37 cellular contexts compared by ENCODE assay signal in genomic region chr14:94853920-94854319, GRCh38.
DNase-seq lines count a peak whose midpoint lies in the region; ATAC-seq, FAIRE-seq and TF ChIP-seq lines count a peak whose summit lies in the region.
"Had no signal": no experiment of that assay in that cellular context is flagged by ENCODE, and none has a peak within 500 bp of the region (broad histone marks: within the 10 kb centered on the region; RNA-seq: fewer than 3 reads in every experiment).

No MANE protein-coding gene starts in this region.

- H3K27me3 ChIP-seq in HepG2 (ENCODE audit: control insufficient read depth in 1 of 2, insufficient read depth in 2 of 2, low read length in 2 of 2) (peaks cover 1 to 20% of the 10 kb centered on the region in 2 experiments; a peak in 3 of 5 replicates), right lobe of liver (no peaks in the 10 kb centered on the region), GM23338 (ENCODE audit: insufficient read depth) (no peaks in the 10 kb centered on the region)
- H3K27me3 ChIP-seq: BE2C; BLaER1; BLaER1 treated with 17β-estradiol and CSF1 and Interleukin-3, amounts not matched to agents 10 nM and 100 nM had no signal

- no peaks in the 10 kb centered on the region for H3K9me2 ChIP-seq in GM23338 (ENCODE audit: insufficient read depth)

- H3K4me3 Mint-ChIP-seq in GM23338 (no peak overlapping the region), chondrocyte (ENCODE audit: unreplicated experiment) (no peak overlapping the region)
- H3K4me3 Mint-ChIP-seq: B cell; CD14-positive monocyte; CD4-positive, alpha-beta memory T cell; CD4-positive, alpha-beta T cell; CD4-positive, CD25-positive, alpha-beta regulatory T cell; CD8-positive, alpha-beta memory T cell; CD8-positive, alpha-beta T cell had no signal

- DNase-seq in HepG2 (ENCODE audit: low spot score) (no peak), right lobe of liver (no peak), GM23338 (ENCODE audit: low spot score) (no peak), chondrocyte (ENCODE audit: low spot score) (peak; percentile 25), HCEC 1CT (no peak), NOMO-1 treated with dmso at 0.1 percent for 144 hours (lab: John Stamatoyannopoulos, UW; ENCODE audit: unreplicated experiment) (no peak), NOMO-1 treated with DMSO at 0.1 percent for 48 hours (lab: John Stamatoyannopoulos, UW; ENCODE audit: unreplicated experiment) (no peak)
- DNase-seq: 8988T; ACHN; AML-193; BE2C; C1 segment of cervical spinal cord; Caco-2; Calu3; CD4-positive, alpha-beta memory T cell; CD4-positive, alpha-beta T cell; CD4-positive, CD25-positive, alpha-beta regulatory T cell; CD8-positive, alpha-beta memory T cell; CD8-positive, alpha-beta T cell; COR-L47; DMS 273 treated with DMSO at 0.1 percent for 48 hours; DMS153; DMS53; DMS79; DMS79 treated with DMSO at 0.1 percent for 48 hours; DND-41; EL had no signal

- H3F3A ChIP-seq in GM23338 (replicated peaks; ENCODE audit: low read depth): no peaks in the 10 kb centered on the region

- H3K9ac ChIP-seq in HepG2 (ENCODE audit: insufficient read depth, low read depth, low read length): no peak overlapping the region
- H3K9ac ChIP-seq: BLaER1; BLaER1 treated with 17β-estradiol and CSF1 and Interleukin-3, amounts not matched to agents 10 nM and 100 nM had no signal

- no peak overlapping the region for H2AFZ ChIP-seq in HepG2 (ENCODE audit: low read length)
- no peak overlapping the region for H2AFZ ChIP-seq in GM23338

- H3K9me3 Mint-ChIP-seq in GM23338 (peaks cover 5% of the 10 kb centered on the region; the same call in 1 of the 3 replicates), chondrocyte (ENCODE audit: low read depth) (peaks cover 7% of the 10 kb centered on the region)
- H3K9me3 Mint-ChIP-seq: CD4-positive, alpha-beta T cell had no signal

- H4K20me1 ChIP-seq in HepG2 (ENCODE audit: insufficient read depth, low read length): no peaks in the 10 kb centered on the region
- no peaks in the 10 kb centered on the region for H4K20me1 ChIP-seq in GM23338 (replicated peaks; ENCODE audit: insufficient read depth)
- H4K20me1 ChIP-seq: BLaER1; BLaER1 treated with 17β-estradiol and CSF1 and Interleukin-3, amounts not matched to agents 10 nM and 100 nM had no signal

- TF ChIP-seq POLR2A in HepG2 (IDR thresholded peaks at IDR 0.05; ENCODE audit: insufficient read depth in 1 of 2, low read depth in 2 of 2, low read length in 2 of 2) (no peak), right lobe of liver (IDR thresholded peaks at IDR 0.05) (no peak)

- intact Hi-C loops in HepG2 (cut with micrococcal nuclease; ENCODE audit: unreplicated experiment) (no loop called here), right lobe of liver (cut with DNase I) (no loop called here)

- H3K4me3 ChIP-seq in HepG2 (replicated peaks in 1 of 3; ENCODE audit: insufficient read depth in 1 of 3, low read depth in 2 of 3, low read length in 3 of 3) (no peak overlapping the region), right lobe of liver (no peak overlapping the region), GM23338 (no peak overlapping the region), HEK293 (ENCODE audit: low read depth, low read length) (no peak overlapping the region)
- H3K4me3 ChIP-seq: A549; BLaER1; BLaER1 treated with 17β-estradiol and CSF1 and Interleukin-3, amounts not matched to agents 10 nM and 100 nM had no signal

- no peaks in the 10 kb centered on the region for H3K36me3 ChIP-seq in HepG2 (replicated peaks in 1 of 2; ENCODE audit: control insufficient read depth in 1 of 2, insufficient read depth in 2 of 2, low read length in 2 of 2)
- H3K36me3 ChIP-seq in right lobe of liver: no peaks in the 10 kb centered on the region
- no peaks in the 10 kb centered on the region for H3K36me3 ChIP-seq in GM23338 (ENCODE audit: insufficient read depth)
- H3K36me3 ChIP-seq in HEK293 (ENCODE audit: control insufficient read depth in 2 of 2, insufficient read depth in 1 of 2, low read length in 2 of 2): no peaks in the 10 kb centered on the region
- H3K36me3 ChIP-seq: BE2C; BLaER1; BLaER1 treated with 17β-estradiol and CSF1 and Interleukin-3, amounts not matched to agents 10 nM and 100 nM had no signal

- no peaks in the 10 kb centered on the region for H3K79me2 ChIP-seq in HepG2 (ENCODE audit: insufficient read depth, low read length)
- H3K79me2 ChIP-seq in GM23338 (replicated peaks; ENCODE audit: insufficient read depth): no peaks in the 10 kb centered on the region

- H3K4me1 ChIP-seq in HepG2 (ENCODE audit: insufficient read depth, low read length) (no peaks in the 10 kb centered on the region), right lobe of liver (no peaks in the 10 kb centered on the region), GM23338 (ENCODE audit: insufficient read depth) (no peaks in the 10 kb centered on the region), HEK293 (ENCODE audit: control insufficient read depth, insufficient read depth, low read length) (no peaks in the 10 kb centered on the region)
- H3K4me1 ChIP-seq: A549; BE2C; BLaER1; BLaER1 treated with 17β-estradiol and CSF1 and Interleukin-3, amounts not matched to agents 10 nM and 100 nM; Caco-2 had no signal

- no peak for FAIRE-seq in HepG2 (lab: Jason Lieb, UNC)
- FAIRE-seq: A204.1, A549, D721Med had no signal

- in situ Hi-C loops in HepG2 (cut with HindIII; ENCODE audit: extremely low pct_ligation_motif_present, low pct_unique_long_range_greater_than_20kb): no loop called here

- peaks cover 4% of the 10 kb centered on the region for H3K27me3 Mint-ChIP-seq in GM23338 (ENCODE audit: insufficient read depth, low read depth, poor library complexity)
- H3K27me3 Mint-ChIP-seq in chondrocyte (ENCODE audit: low read depth): peaks cover 12% of the 10 kb centered on the region
- H3K27me3 Mint-ChIP-seq: CD4-positive, CD25-positive, alpha-beta regulatory T cell had no signal

- H3K4me2 ChIP-seq in HepG2 (ENCODE audit: low read depth, low read length) (no peak overlapping the region), GM23338 (no peak overlapping the region)
- H3K4me2 ChIP-seq: A549; BLaER1; BLaER1 treated with 17β-estradiol and CSF1 and Interleukin-3, amounts not matched to agents 10 nM and 100 nM had no signal

- H3K4me1 Mint-ChIP-seq in GM23338 (no peaks in the 10 kb centered on the region), chondrocyte (ENCODE audit: low read depth) (no peaks in the 10 kb centered on the region)
- H3K4me1 Mint-ChIP-seq: B cell; CD14-positive monocyte; CD4-positive, alpha-beta memory T cell; CD4-positive, CD25-positive, alpha-beta regulatory T cell; CD8-positive, alpha-beta memory T cell had no signal

- H3K27ac ChIP-seq in HepG2 (ENCODE audit: extremely low read length, insufficient read depth, low read length) (no peak overlapping the region), right lobe of liver (no peak overlapping the region), GM23338 (ENCODE audit: low read depth) (no peak overlapping the region), HEK293 (ENCODE audit: extremely low read depth, low read depth, low read length) (no peak overlapping the region)
- H3K27ac ChIP-seq: 22Rv1; A549; BLaER1; BLaER1 treated with 17β-estradiol and CSF1 and Interleukin-3, amounts not matched to agents 10 nM and 100 nM; C4-2B had no signal

- TF ChIP-seq RAD21 in HepG2 (CRISPR knock-in tag; IDR thresholded peaks at IDR 0.05): no peak

- H3K27ac Mint-ChIP-seq in GM23338: no peak overlapping the region
- H3K27ac Mint-ChIP-seq in chondrocyte (ENCODE audit: unreplicated experiment): no peak overlapping the region
- H3K27ac Mint-ChIP-seq: B cell; CD14-positive monocyte; CD4-positive, alpha-beta memory T cell; CD4-positive, alpha-beta T cell; CD4-positive, CD25-positive, alpha-beta regulatory T cell; CD8-positive, alpha-beta memory T cell; CD8-positive, alpha-beta T cell had no signal

- CTCF ChIA-PET in HepG2 (lab: Yijun Ruan, JAX; ENCODE audit: low intra/inter-chr PET ratio, low total read pairs) (no interaction called here), HEK293 (lab: Yijun Ruan, JAX) (no interaction called here)

- ATAC-seq in HepG2 (no peak), right lobe of liver (no peak), GM23338 (no peak)
- ATAC-seq: A549; CD8-positive, alpha-beta T cell had no signal

- POLR2A ChIA-PET in HepG2 (lab: Yijun Ruan, JAX): no interaction called here
- POLR2A ChIA-PET in HEK293 (lab: Yijun Ruan, JAX): no interaction called here

- WGBS in HepG2 (ENCODE audit: low lambda C conversion rate): 28% methylated on average over 3 of the region's 3 CpGs
- WGBS in right lobe of liver (ENCODE audit: insufficient coverage, low coverage, low lambda C conversion rate, missing lambda C conversion rate): no CpG with 5 or more reads among the region's 3 CpGs

- TF ChIP-seq EP300 in HepG2 (IDR thresholded peaks at IDR 0.05; ENCODE audit: low read depth in 2 of 2, low read length in 2 of 2) (no peak), HepG2 (CRISPR knock-in tag; IDR thresholded peaks at IDR 0.05; ENCODE audit: borderline replicate concordance) (no peak)

- H3K9me3 ChIP-seq in HepG2 (ENCODE audit: low read length) (peaks cover 9% of the 10 kb centered on the region; the same call in 1 of the 2 replicates), right lobe of liver (no peaks in the 10 kb centered on the region), HEK293 (ENCODE audit: control insufficient read depth, insufficient read depth, low read depth, low read length) (no peaks in the 10 kb centered on the region)
- H3K9me3 ChIP-seq: BE2C had no signal

- 0 out of 3 replicates have a peak, but pooled peaks cover 2% of the 10 kb centered on the region for H3K36me3 Mint-ChIP-seq in GM23338 (ENCODE audit: low read depth)
- no peaks in the 10 kb centered on the region for H3K36me3 Mint-ChIP-seq in chondrocyte (ENCODE audit: low read depth)
- H3K36me3 Mint-ChIP-seq: CD14-positive monocyte; CD4-positive, alpha-beta memory T cell; CD4-positive, CD25-positive, alpha-beta regulatory T cell; CD8-positive, alpha-beta memory T cell; CD8-positive, alpha-beta T cell had no signal

- no peak for TF ChIP-seq CTCF in HepG2 (CRISPR knock-in tag; IDR thresholded peaks at IDR 0.05)
- no peak for TF ChIP-seq CTCF in right lobe of liver (IDR thresholded peaks at IDR 0.05)
- no peak for TF ChIP-seq CTCF in GM23338 (conservative IDR thresholded peaks at IDR 0.05; ENCODE audit: low read depth in 2 of 2)
- no peak for TF ChIP-seq CTCF in HEK293 (tag by site-specific recombination; IDR thresholded peaks at IDR 0.05)
- TF ChIP-seq CTCF in chondrocyte (IDR thresholded peaks at IDR 0.05): no peak

- BruUV-seq in HepG2 (replicated peaks; lab: Mats Ljungman, UMichigan): no TSS peak

TF ChIP-seq in GM23338, 12 proteins besides CTCF, POLR2A, EP300 and RAD21 (continues in another document):
- TF ChIP-seq ZNF114 (CRISPR knock-in tag; IDR thresholded peaks at IDR 0.05) (no peak), EZH2 (IDR thresholded peaks at IDR 0.05; ENCODE audit: low read depth, unreplicated experiment) (no peak), CREB1 (CRISPR knock-in tag; IDR thresholded peaks at IDR 0.05; ENCODE audit: low read depth) (no peak)

TF ChIP-seq in HEK293, 187 proteins besides CTCF, POLR2A, EP300 and RAD21:
- no peak for TF ChIP-seq ZNF549 (tag by site-specific recombination; IDR thresholded peaks at IDR 0.05)
- no peak for TF ChIP-seq ZFP37 (tag by site-specific recombination; IDR thresholded peaks at IDR 0.05)
- TF ChIP-seq SETDB1 (IDR thresholded peaks at IDR 0.05; ENCODE audit: insufficient read length, low read length): peak; percentile 63

Comparison
In these comparisons a context has a peak if more than half of its experiments do, and no peak if none do; other contexts are left out.
1. Of the 63 proteins assayed by ChIP-seq in both HepG2 and HEK293: peak only in HepG2: none; only in HEK293: SETDB1; in both: none; in neither: 62.